In genomic region chr6:113879186-113880096, GRCh38 we compare ENCODE assay signal across 9 cellular contexts. TPM values are rescaled to one million over a fixed set of nuclear protein-coding genes. Genes with fewer than 3 reads are reported as not detected.
DNase-seq lines count a peak whose midpoint lies in the region; ATAC-seq and TF ChIP-seq lines count a peak whose summit lies in the region.
"Had no signal": no experiment of that assay in that cellular context is flagged by ENCODE, and none has a peak within 500 bp of the region (broad histone marks: within the 10 kb centered on the region; RNA-seq: fewer than 3 reads in every experiment).

No MANE protein-coding gene starts in this region.

- DNase-seq in CD4-positive, alpha-beta T cell: no peak
- DNase-seq in NCI-H146 treated with DMSO at 0.1 percent for 48 hours (lab: John Stamatoyannopoulos, UW; ENCODE audit: unreplicated experiment): peak; percentile 51
- no peak for DNase-seq in T-helper 17 cell
- DNase-seq in fibroblast of the aortic adventitia (ENCODE audit: low read depth): peak; percentile 86
- no peak for DNase-seq in activated CD4-positive, CD25-positive, alpha-beta regulatory T cell (lab: John Stamatoyannopoulos, UW)

- peaks cover 8% of the 10 kb centered on the region for H3K4me1 ChIP-seq in neuron (ENCODE audit: insufficient read depth, low read length)

- intact Hi-C loops in CD4-positive, alpha-beta T cell (cut with DNase I, micrococcal nuclease): loop anchor here in 1 of 2 experiments (1.0 kb wide), 1 partner anchor 1699 kb away; no protein-coding TSS in a partner anchor

- H3K27ac ChIP-seq in CD4-positive, alpha-beta T cell (ENCODE audit: low read depth, low read length): no peak overlapping the region

- no peaks in the 10 kb centered on the region for H3K9me3 Mint-ChIP-seq in CD4-positive, alpha-beta T cell
- H3K9me3 Mint-ChIP-seq: T-cell had no signal

- ATAC-seq in CD4-positive, alpha-beta T cell (ENCODE audit: poor library complexity): peak; percentile 62
- peak; percentile 100 for ATAC-seq in GM18873 (IDR thresholded peaks at IDR 0.05; ENCODE audit: low FRiP score, unreplicated experiment)
- peak; percentile 99 for ATAC-seq in HG03025 (IDR thresholded peaks at IDR 0.05; ENCODE audit: low FRiP score, unreplicated experiment)
- ATAC-seq in T-helper 17 cell: peak; percentile 67

- CTCF ChIA-PET in CD4-positive, alpha-beta T cell (lab: Charles Lee): interaction anchor here (0.7 kb wide), 1 partner anchor 1699 kb away, joined by 3 read pairs; no protein-coding TSS in a partner anchor

- H3K9me3 ChIP-seq in CD4-positive, alpha-beta T cell (ENCODE audit: control insufficient read depth, low read length): no peaks in the 10 kb centered on the region
- H3K9me3 ChIP-seq in T-helper 17 cell (ENCODE audit: control insufficient read depth, low read length, poor library complexity, severe bottlenecking) (peaks cover 5% of the 10 kb centered on the region), neuron (ENCODE audit: low read length) (no peaks in the 10 kb centered on the region)

- POLR2A ChIA-PET in CD4-positive, alpha-beta T cell (lab: Charles Lee): no interaction called here

- TF ChIP-seq CTCF in CD4-positive, alpha-beta T cell (IDR thresholded peaks at IDR 0.05): peak; percentile 22
- TF ChIP-seq CTCF in fibroblast of the aortic adventitia (IDR thresholded peaks at IDR 0.05; ENCODE audit: insufficient read depth, low read length): peak; percentile 84

- H3K27ac Mint-ChIP-seq in CD4-positive, alpha-beta T cell: no peak overlapping the region
- no peak overlapping the region for H3K27ac Mint-ChIP-seq in T-helper 17 cell
- H3K27ac Mint-ChIP-seq: T-cell had no signal

- no peaks in the 10 kb centered on the region for H3K36me3 Mint-ChIP-seq in CD4-positive, alpha-beta T cell (ENCODE audit: low read depth)
- peaks cover 2% of the 10 kb centered on the region for H3K36me3 Mint-ChIP-seq in T-helper 17 cell (ENCODE audit: low read depth)
- H3K36me3 Mint-ChIP-seq: T-cell had no signal

- H3K4me3 ChIP-seq in fibroblast of the aortic adventitia (ENCODE audit: low read depth, low read length): no peak overlapping the region
- H3K4me3 ChIP-seq in neuron (ENCODE audit: low read length): peak overlapping the region; percentile 7

- no peaks in the 10 kb centered on the region for H3K27me3 ChIP-seq in CD4-positive, alpha-beta T cell (ENCODE audit: control insufficient read depth, insufficient read depth, low read length)
- no peaks in the 10 kb centered on the region for H3K27me3 ChIP-seq in neuron (ENCODE audit: insufficient read depth, low read length)

- H3K4me1 Mint-ChIP-seq in CD4-positive, alpha-beta T cell (ENCODE audit: low read depth): no peaks in the 10 kb centered on the region
- no peaks in the 10 kb centered on the region for H3K4me1 Mint-ChIP-seq in T-helper 17 cell
- H3K4me1 Mint-ChIP-seq: T-cell had no signal

- H2AFZ ChIP-seq in neuron (ENCODE audit: low read depth, low read length): peak overlapping the region; percentile 80

- no peak overlapping the region for H3K4me3 Mint-ChIP-seq in CD4-positive, alpha-beta T cell
- no peak overlapping the region for H3K4me3 Mint-ChIP-seq in T-helper 17 cell
- H3K4me3 Mint-ChIP-seq: T-cell had no signal

- no peaks in the 10 kb centered on the region for H3K36me3 ChIP-seq in neuron (ENCODE audit: insufficient read depth, low read length)

- H3K27me3 Mint-ChIP-seq in CD4-positive, alpha-beta T cell: peaks cover 48% of the 10 kb centered on the region
- peaks cover 61% of the 10 kb centered on the region for H3K27me3 Mint-ChIP-seq in T-helper 17 cell

RNA-seq across cellular contexts. Expression of gene MARCKS, which starts 22.3 kb away (rescaled TPM):
- total RNA-seq in CD4-positive, alpha-beta T cell: under 1 TPM; 0.63 to 0.70 TPM
- 1 to 10 TPM in 1 of 2 donors, under 1 TPM in 1; 0.68 to 4.0 TPM for total RNA-seq in T-helper 17 cell
- total RNA-seq in fibroblast of the aortic adventitia (ENCODE audit: low replicate concordance): 122 and 144 TPM in 2 replicates

Comparison
In these comparisons a context has a peak if more than half of its experiments do, and no peak if none do; other contexts are left out.
1. DNase-seq: peak in NCI-H146 treated with DMSO at 0.1 percent for 48 hours (single experiment) and fibroblast of the aortic adventitia (single experiment); none in CD4-positive, alpha-beta T cell (0 of 10), T-helper 17 cell (0 of 3) and activated CD4-positive, CD25-positive, alpha-beta regulatory T cell (0 of 4).
2. RNA of gene MARCKS, which starts 22.3 kb away (total RNA-seq): 122 to 144 TPM in fibroblast of the aortic adventitia; 0.68 to 4.0 TPM in T-helper 17 cell and 0.63 to 0.70 TPM in CD4-positive, alpha-beta T cell; every median in the first group is over 10 times any median in the second.
3. Peak in every context shown above with its lines, with median percentiles within 50 percentile points of each other: ATAC-seq.